1 cellular context compared by ENCODE assay signal in the genomic region with DNA sequence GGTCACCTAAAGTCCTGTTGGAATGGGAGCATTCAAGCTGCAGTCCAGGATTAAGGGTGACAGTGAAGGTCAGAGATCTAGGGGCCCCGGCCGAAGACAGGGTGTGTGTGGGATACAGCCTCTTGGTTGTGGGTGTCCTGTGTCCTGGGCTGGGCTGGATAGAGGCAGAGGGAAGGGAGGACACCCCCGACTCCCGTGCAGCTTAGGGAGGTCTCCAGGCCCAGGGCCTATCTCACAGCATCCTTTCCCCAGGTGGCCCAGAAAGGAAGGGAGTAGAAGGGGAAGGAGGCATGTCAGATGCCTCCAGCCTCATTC.
TF ChIP-seq lines count a peak whose summit lies in the region.

No MANE protein-coding gene starts in this region.

TF ChIP-seq in GM23338, 12 proteins besides CTCF, POLR2A, EP300 and RAD21 (continued from another document):
- TF ChIP-seq, protein P1, sequence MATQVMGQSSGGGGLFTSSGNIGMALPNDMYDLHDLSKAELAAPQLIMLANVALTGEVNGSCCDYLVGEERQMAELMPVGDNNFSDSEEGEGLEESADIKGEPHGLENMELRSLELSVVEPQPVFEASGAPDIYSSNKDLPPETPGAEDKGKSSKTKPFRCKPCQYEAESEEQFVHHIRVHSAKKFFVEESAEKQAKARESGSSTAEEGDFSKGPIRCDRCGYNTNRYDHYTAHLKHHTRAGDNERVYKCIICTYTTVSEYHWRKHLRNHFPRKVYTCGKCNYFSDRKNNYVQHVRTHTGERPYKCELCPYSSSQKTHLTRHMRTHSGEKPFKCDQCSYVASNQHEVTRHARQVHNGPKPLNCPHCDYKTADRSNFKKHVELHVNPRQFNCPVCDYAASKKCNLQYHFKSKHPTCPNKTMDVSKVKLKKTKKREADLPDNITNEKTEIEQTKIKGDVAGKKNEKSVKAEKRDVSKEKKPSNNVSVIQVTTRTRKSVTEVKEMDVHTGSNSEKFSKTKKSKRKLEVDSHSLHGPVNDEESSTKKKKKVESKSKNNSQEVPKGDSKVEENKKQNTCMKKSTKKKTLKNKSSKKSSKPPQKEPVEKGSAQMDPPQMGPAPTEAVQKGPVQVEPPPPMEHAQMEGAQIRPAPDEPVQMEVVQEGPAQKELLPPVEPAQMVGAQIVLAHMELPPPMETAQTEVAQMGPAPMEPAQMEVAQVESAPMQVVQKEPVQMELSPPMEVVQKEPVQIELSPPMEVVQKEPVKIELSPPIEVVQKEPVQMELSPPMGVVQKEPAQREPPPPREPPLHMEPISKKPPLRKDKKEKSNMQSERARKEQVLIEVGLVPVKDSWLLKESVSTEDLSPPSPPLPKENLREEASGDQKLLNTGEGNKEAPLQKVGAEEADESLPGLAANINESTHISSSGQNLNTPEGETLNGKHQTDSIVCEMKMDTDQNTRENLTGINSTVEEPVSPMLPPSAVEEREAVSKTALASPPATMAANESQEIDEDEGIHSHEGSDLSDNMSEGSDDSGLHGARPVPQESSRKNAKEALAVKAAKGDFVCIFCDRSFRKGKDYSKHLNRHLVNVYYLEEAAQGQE (IDR thresholded peaks at IDR 0.05; ENCODE audit: unreplicated experiment): no peak
- TF ChIP-seq, protein P2, sequence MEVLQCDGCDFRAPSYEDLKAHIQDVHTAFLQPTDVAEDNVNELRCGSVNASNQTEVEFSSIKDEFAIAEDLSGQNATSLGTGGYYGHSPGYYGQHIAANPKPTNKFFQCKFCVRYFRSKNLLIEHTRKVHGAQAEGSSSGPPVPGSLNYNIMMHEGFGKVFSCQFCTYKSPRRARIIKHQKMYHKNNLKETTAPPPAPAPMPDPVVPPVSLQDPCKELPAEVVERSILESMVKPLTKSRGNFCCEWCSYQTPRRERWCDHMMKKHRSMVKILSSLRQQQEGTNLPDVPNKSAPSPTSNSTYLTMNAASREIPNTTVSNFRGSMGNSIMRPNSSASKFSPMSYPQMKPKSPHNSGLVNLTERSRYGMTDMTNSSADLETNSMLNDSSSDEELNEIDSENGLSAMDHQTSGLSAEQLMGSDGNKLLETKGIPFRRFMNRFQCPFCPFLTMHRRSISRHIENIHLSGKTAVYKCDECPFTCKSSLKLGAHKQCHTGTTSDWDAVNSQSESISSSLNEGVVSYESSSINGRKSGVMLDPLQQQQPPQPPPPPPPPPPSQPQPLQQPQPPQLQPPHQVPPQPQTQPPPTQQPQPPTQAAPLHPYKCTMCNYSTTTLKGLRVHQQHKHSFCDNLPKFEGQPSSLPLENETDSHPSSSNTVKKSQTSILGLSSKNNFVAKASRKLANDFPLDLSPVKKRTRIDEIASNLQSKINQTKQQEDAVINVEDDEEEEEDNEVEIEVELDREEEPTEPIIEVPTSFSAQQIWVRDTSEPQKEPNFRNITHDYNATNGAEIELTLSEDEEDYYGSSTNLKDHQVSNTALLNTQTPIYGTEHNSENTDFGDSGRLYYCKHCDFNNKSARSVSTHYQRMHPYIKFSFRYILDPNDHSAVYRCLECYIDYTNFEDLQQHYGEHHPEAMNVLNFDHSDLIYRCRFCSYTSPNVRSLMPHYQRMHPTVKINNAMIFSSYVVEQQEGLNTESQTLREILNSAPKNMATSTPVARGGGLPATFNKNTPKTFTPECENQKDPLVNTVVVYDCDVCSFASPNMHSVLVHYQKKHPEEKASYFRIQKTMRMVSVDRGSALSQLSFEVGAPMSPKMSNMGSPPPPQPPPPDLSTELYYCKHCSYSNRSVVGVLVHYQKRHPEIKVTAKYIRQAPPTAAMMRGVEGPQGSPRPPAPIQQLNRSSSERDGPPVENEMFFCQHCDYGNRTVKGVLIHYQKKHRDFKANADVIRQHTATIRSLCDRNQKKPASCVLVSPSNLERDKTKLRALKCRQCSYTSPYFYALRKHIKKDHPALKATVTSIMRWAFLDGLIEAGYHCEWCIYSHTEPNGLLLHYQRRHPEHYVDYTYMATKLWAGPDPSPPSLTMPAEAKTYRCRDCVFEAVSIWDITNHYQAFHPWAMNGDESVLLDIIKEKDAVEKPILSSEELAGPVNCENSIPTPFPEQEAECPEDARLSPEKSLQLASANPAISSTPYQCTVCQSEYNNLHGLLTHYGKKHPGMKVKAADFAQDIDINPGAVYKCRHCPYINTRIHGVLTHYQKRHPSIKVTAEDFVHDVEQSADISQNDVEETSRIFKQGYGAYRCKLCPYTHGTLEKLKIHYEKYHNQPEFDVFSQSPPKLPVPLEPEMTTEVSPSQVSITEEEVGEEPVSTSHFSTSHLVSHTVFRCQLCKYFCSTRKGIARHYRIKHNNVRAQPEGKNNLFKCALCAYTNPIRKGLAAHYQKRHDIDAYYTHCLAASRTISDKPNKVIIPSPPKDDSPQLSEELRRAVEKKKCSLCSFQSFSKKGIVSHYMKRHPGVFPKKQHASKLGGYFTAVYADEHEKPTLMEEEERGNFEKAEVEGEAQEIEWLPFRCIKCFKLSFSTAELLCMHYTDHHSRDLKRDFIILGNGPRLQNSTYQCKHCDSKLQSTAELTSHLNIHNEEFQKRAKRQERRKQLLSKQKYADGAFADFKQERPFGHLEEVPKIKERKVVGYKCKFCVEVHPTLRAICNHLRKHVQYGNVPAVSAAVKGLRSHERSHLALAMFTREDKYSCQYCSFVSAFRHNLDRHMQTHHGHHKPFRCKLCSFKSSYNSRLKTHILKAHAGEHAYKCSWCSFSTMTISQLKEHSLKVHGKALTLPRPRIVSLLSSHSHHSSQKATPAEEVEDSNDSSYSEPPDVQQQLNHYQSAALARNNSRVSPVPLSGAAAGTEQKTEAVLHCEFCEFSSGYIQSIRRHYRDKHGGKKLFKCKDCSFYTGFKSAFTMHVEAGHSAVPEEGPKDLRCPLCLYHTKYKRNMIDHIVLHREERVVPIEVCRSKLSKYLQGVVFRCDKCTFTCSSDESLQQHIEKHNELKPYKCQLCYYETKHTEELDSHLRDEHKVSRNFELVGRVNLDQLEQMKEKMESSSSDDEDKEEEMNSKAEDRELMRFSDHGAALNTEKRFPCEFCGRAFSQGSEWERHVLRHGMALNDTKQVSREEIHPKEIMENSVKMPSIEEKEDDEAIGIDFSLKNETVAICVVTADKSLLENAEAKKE (CRISPR knock-in tag; IDR thresholded peaks at IDR 0.05): no peak
- TF ChIP-seq JUNB (IDR thresholded peaks at IDR 0.05; ENCODE audit: unreplicated experiment): no peak
- TF ChIP-seq STAT1 (IDR thresholded peaks at IDR 0.05; ENCODE audit: unreplicated experiment): no peak
- no peak for TF ChIP-seq NANOG (IDR thresholded peaks at IDR 0.05; ENCODE audit: borderline replicate concordance)
- no peak for TF ChIP-seq CREB1 (CRISPR knock-in tag; IDR thresholded peaks at IDR 0.05; ENCODE audit: low read depth)
- no peak for TF ChIP-seq ZNF114 (CRISPR knock-in tag; IDR thresholded peaks at IDR 0.05)
